18 cellular contexts compared by ENCODE assay signal in the genomic region with DNA sequence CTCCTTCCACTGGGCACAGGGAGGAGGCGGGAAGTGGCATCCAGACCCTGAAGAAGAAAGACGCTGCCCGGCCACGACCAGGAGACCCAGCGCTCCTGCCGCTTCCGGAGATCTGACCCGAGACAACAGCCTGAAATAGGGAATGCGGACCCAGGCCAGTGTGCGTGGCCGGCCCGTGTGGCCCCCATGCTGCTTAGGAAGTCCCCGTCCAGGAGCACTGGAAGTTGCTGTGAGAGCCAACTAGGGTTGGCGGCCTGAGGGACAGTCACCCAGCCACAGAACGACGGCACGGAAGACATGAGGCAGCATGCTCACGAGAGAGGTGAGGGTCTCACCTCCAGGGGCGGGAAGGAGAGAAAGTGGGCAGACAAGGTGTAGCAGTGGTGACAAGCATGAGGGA.
DNase-seq lines count a peak whose midpoint lies in the region; ATAC-seq and TF ChIP-seq lines count a peak whose summit lies in the region.
"Had no signal": no experiment of that assay in that cellular context is flagged by ENCODE, and none has a peak within 500 bp of the region (broad histone marks: within the 10 kb centered on the region; RNA-seq: fewer than 3 reads in every experiment).

No MANE protein-coding gene starts in this region.

- H3K4me3 ChIP-seq in WERI-Rb-1 (ENCODE audit: low read depth, low read length), result no peak overlapping the region
- H3K4me3 ChIP-seq: MG63 had no signal

- H3K27me3 ChIP-seq in WERI-Rb-1 (ENCODE audit: insufficient read depth, low read depth, severe bottlenecking), result no peaks in the 10 kb centered on the region
- H3K27me3 ChIP-seq: MG63 had no signal

- H3K9me3 ChIP-seq in WERI-Rb-1 (ENCODE audit: severe bottlenecking), result no peaks in the 10 kb centered on the region
- H3K9me3 ChIP-seq: MG63 had no signal

- DNase-seq in activated T-cell treated with anti-CD3 and anti-CD28 coated beads, Interleukin-2, amount 50 U/mL, for 24 hours, result no peak
- DNase-seq in activated T-cell treated with anti-CD3 and anti-CD28 coated beads for 4 hours (no peak), WERI-Rb-1 (no peak), NCI-H748 treated with DMSO at 0.1 percent for 48 hours (lab: John Stamatoyannopoulos, UW) (no peak), NCI-H1930 (lab: John Stamatoyannopoulos, UW) (no peak), islet precursor cell (no peak)
- DNase-seq: CD4-positive, alpha-beta memory T cell; DMS79 treated with DMSO at 0.1 percent for 48 hours; Karpas-422; MG63; NCI-H1092 treated with DMSO at 0.1 percent for 48 hours; NCI-H1694 treated with DMSO at 0.1 percent for 48 hours; NCI-H526 treated with DMSO at 0.1 percent for 48 hours; SW 1271 had no signal

- peaks cover 91% of the 10 kb centered on the region for H3K36me3 ChIP-seq in WERI-Rb-1

- peaks cover 84% of the 10 kb centered on the region for H3K36me3 Mint-ChIP-seq in activated T-cell treated with anti-CD3 and anti-CD28 coated beads, Interleukin-2, amount 50 U/mL, for 24 hours (ENCODE audit: low read depth)
- H3K36me3 Mint-ChIP-seq in nephron (ENCODE audit: low read depth), result peaks cover 38% of the 10 kb centered on the region

- H3K4me3 Mint-ChIP-seq in activated T-cell treated with anti-CD3 and anti-CD28 coated beads, Interleukin-2, amount 50 U/mL, for 24 hours, result no peak overlapping the region
- no peak overlapping the region for H3K4me3 Mint-ChIP-seq in nephron
- H3K4me3 Mint-ChIP-seq: B cell; CD4-positive, alpha-beta memory T cell had no signal

- peak overlapping the region; percentile 11 for H3K27ac Mint-ChIP-seq in activated T-cell treated with anti-CD3 and anti-CD28 coated beads, Interleukin-2, amount 50 U/mL, for 24 hours
- peak overlapping the region in 2 of 3 experiments; percentile 24 to 86 for H3K27ac Mint-ChIP-seq in nephron
- H3K27ac Mint-ChIP-seq: B cell had no signal

- no peaks in the 10 kb centered on the region for H3K27me3 Mint-ChIP-seq in activated T-cell treated with anti-CD3 and anti-CD28 coated beads, Interleukin-2, amount 50 U/mL, for 24 hours
- H3K27me3 Mint-ChIP-seq in nephron (ENCODE audit: low read depth), result no peaks in the 10 kb centered on the region
- H3K27me3 Mint-ChIP-seq: B cell; CD4-positive, alpha-beta memory T cell had no signal

- H3K27ac ChIP-seq in WERI-Rb-1, result peak overlapping the region; percentile 85
- H3K27ac ChIP-seq: 22Rv1 had no signal

- H3K9me3 Mint-ChIP-seq in activated T-cell treated with anti-CD3 and anti-CD28 coated beads, Interleukin-2, amount 50 U/mL, for 24 hours, result no peaks in the 10 kb centered on the region
- H3K9me3 Mint-ChIP-seq in nephron, result no peaks in the 10 kb centered on the region
- H3K9me3 Mint-ChIP-seq: CD4-positive, alpha-beta memory T cell had no signal

- ATAC-seq in GM21528 (IDR thresholded peaks at IDR 0.05; ENCODE audit: low FRiP score, unreplicated experiment), result no peak

- no peak for TF ChIP-seq CTCF in WERI-Rb-1 (IDR thresholded peaks at IDR 0.05; ENCODE audit: low read depth, low read length)
- TF ChIP-seq CTCF in nephron (IDR thresholded peaks at IDR 0.05; ENCODE audit: unreplicated experiment in 3 of 3), result no peak

- H3K4me1 Mint-ChIP-seq in activated T-cell treated with anti-CD3 and anti-CD28 coated beads, Interleukin-2, amount 50 U/mL, for 24 hours (ENCODE audit: low read depth), result no peaks in the 10 kb centered on the region
- peaks cover 15% of the 10 kb centered on the region for H3K4me1 Mint-ChIP-seq in nephron
- H3K4me1 Mint-ChIP-seq: B cell had no signal
